1 cellular context compared by ENCODE assay signal in genomic region chr6:114049367-114049966, GRCh38.
TF ChIP-seq lines count a peak whose summit lies in the region.

No MANE protein-coding gene starts in this region.

TF ChIP-seq in HepG2, 621 proteins besides CTCF, POLR2A, EP300 and RAD21 (continued from another document and continues in another):
- TF ChIP-seq PBX2 (CRISPR knock-in tag; IDR thresholded peaks at IDR 0.05) = no peak
- no peak for TF ChIP-seq EEA1 (CRISPR knock-in tag; IDR thresholded peaks at IDR 0.05; ENCODE audit: borderline replicate concordance)
- no peak for TF ChIP-seq HHEX (CRISPR knock-in tag; IDR thresholded peaks at IDR 0.05)
- TF ChIP-seq IRF1 (CRISPR knock-in tag; IDR thresholded peaks at IDR 0.05; ENCODE audit: low read depth) = no peak
- no peak for TF ChIP-seq SRY (CRISPR knock-in tag; IDR thresholded peaks at IDR 0.05)
- no peak for TF ChIP-seq IRX3 (CRISPR knock-in tag; IDR thresholded peaks at IDR 0.05; ENCODE audit: borderline replicate concordance, low read depth)
- TF ChIP-seq MBNL3 (CRISPR knock-in tag; conservative IDR thresholded peaks at IDR 0.05) = no peak
- TF ChIP-seq ZSCAN9 (CRISPR knock-in tag; IDR thresholded peaks at IDR 0.05; ENCODE audit: borderline replicate concordance) = no peak
- no peak for TF ChIP-seq ARHGAP35 (CRISPR knock-in tag; IDR thresholded peaks at IDR 0.05; ENCODE audit: borderline replicate concordance)
- TF ChIP-seq HMGA1 (CRISPR knock-in tag; conservative IDR thresholded peaks at IDR 0.05) = no peak
- TF ChIP-seq KAT8 (CRISPR knock-in tag; IDR thresholded peaks at IDR 0.05) = 0 out of 2 replicates have a peak, but pooled peaks have one; percentile 11
- TF ChIP-seq SOX6 (IDR thresholded peaks at IDR 0.05) = no peak
- TF ChIP-seq SOX6 (CRISPR knock-in tag; IDR thresholded peaks at IDR 0.05) = peak; percentile 59
- no peak for TF ChIP-seq ZNF232 (CRISPR knock-in tag; IDR thresholded peaks at IDR 0.05; ENCODE audit: borderline replicate concordance)
- TF ChIP-seq ELF4 (CRISPR knock-in tag; IDR thresholded peaks at IDR 0.05; ENCODE audit: borderline replicate concordance) = no peak
- no peak for TF ChIP-seq ZNF772 (CRISPR knock-in tag; IDR thresholded peaks at IDR 0.05)
- TF ChIP-seq USF2 (IDR thresholded peaks at IDR 0.05; ENCODE audit: low read depth, low read length) = 0 out of 2 replicates have a peak, but pooled peaks have one; percentile 11
- peak; percentile 29; the same call in 1 of the 2 replicates for TF ChIP-seq USF2 (CRISPR knock-in tag; IDR thresholded peaks at IDR 0.05; ENCODE audit: borderline replicate concordance)
- no peak for TF ChIP-seq GLI4 (CRISPR knock-in tag; IDR thresholded peaks at IDR 0.05; ENCODE audit: borderline replicate concordance)
- TF ChIP-seq SUZ12 (IDR thresholded peaks at IDR 0.05; ENCODE audit: low read depth, low read length) = no peak
- 0 out of 2 replicates have a peak, but pooled peaks have one; percentile 25 for TF ChIP-seq ZNF501 (CRISPR knock-in tag; IDR thresholded peaks at IDR 0.05)
- TF ChIP-seq AHDC1 (CRISPR knock-in tag; IDR thresholded peaks at IDR 0.05; ENCODE audit: borderline replicate concordance) = peak; percentile 67; the same call in 1 of the 2 replicates
- no peak for TF ChIP-seq REXO4 (CRISPR knock-in tag; IDR thresholded peaks at IDR 0.05; ENCODE audit: borderline replicate concordance)
- TF ChIP-seq ZNF644 (CRISPR knock-in tag; IDR thresholded peaks at IDR 0.05; ENCODE audit: low read depth) = peak; percentile 94
- TF ChIP-seq THAP7 (CRISPR knock-in tag; IDR thresholded peaks at IDR 0.05) = no peak
- no peak for TF ChIP-seq SATB2 (CRISPR knock-in tag; IDR thresholded peaks at IDR 0.05)
- no peak for TF ChIP-seq MTERF4 (CRISPR knock-in tag; IDR thresholded peaks at IDR 0.05)
- no peak for TF ChIP-seq ADNP (CRISPR knock-in tag; IDR thresholded peaks at IDR 0.05)
- no peak for TF ChIP-seq ZNF275 (CRISPR knock-in tag; IDR thresholded peaks at IDR 0.05; ENCODE audit: borderline replicate concordance)
- TF ChIP-seq CENPX (CRISPR knock-in tag; IDR thresholded peaks at IDR 0.05) = no peak
- peak; percentile 47 for TF ChIP-seq GATAD2A (CRISPR knock-in tag; IDR thresholded peaks at IDR 0.05)
- TF ChIP-seq HNF4A (CRISPR knock-in tag; IDR thresholded peaks at IDR 0.05) = peak; percentile 82
- TF ChIP-seq CENPT (CRISPR knock-in tag; IDR thresholded peaks at IDR 0.05; ENCODE audit: low read depth) = no peak
- TF ChIP-seq ZNF354B (CRISPR knock-in tag; IDR thresholded peaks at IDR 0.05) = no peak
- no peak for TF ChIP-seq MZF1 (CRISPR knock-in tag; IDR thresholded peaks at IDR 0.05; ENCODE audit: borderline replicate concordance)
- TF ChIP-seq ZNF646 (CRISPR knock-in tag; IDR thresholded peaks at IDR 0.05) = no peak
- no peak for TF ChIP-seq KAT7 (CRISPR knock-in tag; IDR thresholded peaks at IDR 0.05; ENCODE audit: borderline replicate concordance)
- no peak for TF ChIP-seq CHD2 (IDR thresholded peaks at IDR 0.05; ENCODE audit: low read depth, low read length)
- no peak for TF ChIP-seq ZNF891 (CRISPR knock-in tag; IDR thresholded peaks at IDR 0.05)
- peak; percentile 70; the same call in 1 of the 2 replicates for TF ChIP-seq NCOR1 (IDR thresholded peaks at IDR 0.05; ENCODE audit: borderline replicate concordance, low read length)
- no peak for TF ChIP-seq ZIK1 (CRISPR knock-in tag; IDR thresholded peaks at IDR 0.05; ENCODE audit: borderline replicate concordance, low read depth)
- TF ChIP-seq ZNF749 (CRISPR knock-in tag; IDR thresholded peaks at IDR 0.05; ENCODE audit: borderline replicate concordance) = no peak
- TF ChIP-seq NFYC (CRISPR knock-in tag; IDR thresholded peaks at IDR 0.05) = peak; percentile 29; the same call in 1 of the 2 replicates
- no peak for TF ChIP-seq ETS1 (CRISPR knock-in tag; IDR thresholded peaks at IDR 0.05)
- TF ChIP-seq GZF1 (CRISPR knock-in tag; IDR thresholded peaks at IDR 0.05) = no peak
- no peak for TF ChIP-seq LCORL (IDR thresholded peaks at IDR 0.05)
- 0 out of 2 replicates have a peak, but pooled peaks have one; percentile 27 for TF ChIP-seq LCORL (CRISPR knock-in tag; IDR thresholded peaks at IDR 0.05)
